ENCODE assay signal across 19 cellular contexts in genomic region chr2:75238670-75239330, GRCh38. TPM values are rescaled to one million over a fixed set of nuclear protein-coding genes. Genes with fewer than 3 reads are reported as not detected.
DNase-seq lines count a peak whose midpoint lies in the region; ATAC-seq and TF ChIP-seq lines count a peak whose summit lies in the region.
"Had no signal": no experiment of that assay in that cellular context is flagged by ENCODE, and none has a peak within 500 bp of the region (broad histone marks: within the 10 kb centered on the region; RNA-seq: fewer than 3 reads in every experiment).

No MANE protein-coding gene starts in this region.

- TF ChIP-seq CTCF in brain microvascular endothelial cell (IDR thresholded peaks at IDR 0.05; ENCODE audit: low read depth, low read length, missing control alignments) (no peak), GM23338 (conservative IDR thresholded peaks at IDR 0.05; ENCODE audit: low read depth in 2 of 2) (no peak)

- H3K9me3 ChIP-seq in MG63: 0 out of 2 replicates have a peak, but pooled peaks cover 4% of the 10 kb centered on the region
- H3K9me3 ChIP-seq: vagina had no signal

- H3K36me3 Mint-ChIP-seq in GM23338 (ENCODE audit: low read depth): peaks cover 21% of the 10 kb centered on the region

- DNase-seq in AG20443 (ENCODE audit: low spot score) (peak; percentile 33), MG63 (no peak), brain microvascular endothelial cell (peak; percentile 45), kidney tubule cell (ENCODE audit: low spot score) (peak; percentile 37), GF-D8 (lab: John Stamatoyannopoulos, UW) (no peak), HEK293T (ENCODE audit: extremely low spot score) (no peak), SHP77 (lab: John Stamatoyannopoulos, UW) (no peak), GM23338 (ENCODE audit: low spot score) (no peak)
- DNase-seq: CD4-positive, alpha-beta T cell; naive B cell; NCI-H1105 treated with DMSO at 0.1 percent for 48 hours; NCI-H510A; SIG-M5; stimulated activated CD4-positive, alpha-beta T cell treated with anti-CD3 and anti-CD28 coated beads, Interleukin-4, amount 100 ng/mL, for 24 hours had no signal

- POLR2A ChIA-PET in HEK293T (lab: Yijun Ruan, JAX): no interaction called here

- H3K27ac Mint-ChIP-seq in GM23338: no peak overlapping the region
- H3K27ac Mint-ChIP-seq: activated naive CD8-positive, alpha-beta T cell; CD4-positive, alpha-beta T cell; dendritic cell treated with granulocyte-macrophage colony-stimulating factor and Interleukin-4, amounts not matched to agents 40 ng/mL and 50 ng/mL, for 4 days; naive B cell; stimulated activated memory B cell treated with anti-CD40 and anti-IgM and Interleukin-4, amounts not matched to agents 10 μg/mL and 1 μg/mL and 100 μg/mL, for 72 hours had no signal

- H3K79me2 ChIP-seq in GM23338 (replicated peaks; ENCODE audit: insufficient read depth): no peaks in the 10 kb centered on the region

- H3K27me3 Mint-ChIP-seq in GM23338 (ENCODE audit: insufficient read depth, low read depth, poor library complexity): peaks cover 8% of the 10 kb centered on the region
- H3K27me3 Mint-ChIP-seq: activated naive CD8-positive, alpha-beta T cell; CD4-positive, alpha-beta T cell; stimulated activated memory B cell treated with anti-CD40 and anti-IgM and Interleukin-4, amounts not matched to agents 10 μg/mL and 1 μg/mL and 100 μg/mL, for 72 hours had no signal

- no peak overlapping the region for H3K4me3 Mint-ChIP-seq in GM23338
- H3K4me3 Mint-ChIP-seq: activated naive CD8-positive, alpha-beta T cell; CD4-positive, alpha-beta T cell; dendritic cell treated with granulocyte-macrophage colony-stimulating factor and Interleukin-4, amounts not matched to agents 40 ng/mL and 50 ng/mL, for 4 days; naive B cell; stimulated activated memory B cell treated with anti-CD40 and anti-IgM and Interleukin-4, amounts not matched to agents 10 μg/mL and 1 μg/mL and 100 μg/mL, for 72 hours had no signal

- H3K27me3 ChIP-seq in MG63: no peaks in the 10 kb centered on the region
- H3K27me3 ChIP-seq in brain microvascular endothelial cell (replicated peaks): no peaks in the 10 kb centered on the region
- no peaks in the 10 kb centered on the region for H3K27me3 ChIP-seq in GM23338 (ENCODE audit: insufficient read depth)
- H3K27me3 ChIP-seq: vagina had no signal

- ATAC-seq in GM23338: no peak
- ATAC-seq: stimulated activated memory B cell treated with anti-CD40 and anti-IgM and Interleukin-4, amounts not matched to agents 10 μg/mL and 1 μg/mL and 100 μg/mL, for 72 hours had no signal

- no peaks in the 10 kb centered on the region for H3K4me1 Mint-ChIP-seq in GM23338
- H3K4me1 Mint-ChIP-seq: naive B cell; stimulated activated memory B cell treated with anti-CD40 and anti-IgM and Interleukin-4, amounts not matched to agents 10 μg/mL and 1 μg/mL and 100 μg/mL, for 72 hours had no signal

- H3K36me3 ChIP-seq in MG63: no peaks in the 10 kb centered on the region
- H3K36me3 ChIP-seq in brain microvascular endothelial cell (replicated peaks): no peaks in the 10 kb centered on the region
- H3K36me3 ChIP-seq in GM23338 (ENCODE audit: insufficient read depth): no peaks in the 10 kb centered on the region; the same call in 1 of the 2 replicates
- H3K36me3 ChIP-seq: vagina had no signal

- H3K27ac ChIP-seq in brain microvascular endothelial cell (peak overlapping the region; percentile 21), GM23338 (ENCODE audit: low read depth) (no peak overlapping the region)
- H3K27ac ChIP-seq: vagina had no signal

- H3K4me1 ChIP-seq in GM23338 (ENCODE audit: insufficient read depth): no peaks in the 10 kb centered on the region
- H3K4me1 ChIP-seq: vagina had no signal

- H3K9me2 ChIP-seq in GM23338 (ENCODE audit: insufficient read depth): peaks cover 7% of the 10 kb centered on the region

- no peak overlapping the region for H3K4me2 ChIP-seq in GM23338

- in situ Hi-C loops in brain microvascular endothelial cell (cut with HindIII; ENCODE audit: low pct_ligation_motif_present, low sequenced_read_pairs): no loop called here

- H3K9me3 Mint-ChIP-seq in GM23338: peaks cover 24% of the 10 kb centered on the region

- H3F3A ChIP-seq in GM23338 (replicated peaks; ENCODE audit: low read depth): no peaks in the 10 kb centered on the region

- no peak overlapping the region for H2AFZ ChIP-seq in GM23338

- CTCF ChIA-PET in HEK293T (lab: Yijun Ruan, JAX): no interaction called here

- H3K4me3 ChIP-seq in MG63: peak overlapping the region; percentile 22
- H3K4me3 ChIP-seq in brain microvascular endothelial cell (ENCODE audit: low read depth, low read length): no peak overlapping the region
- no peak overlapping the region for H3K4me3 ChIP-seq in GM23338
- H3K4me3 ChIP-seq: vagina had no signal

- H4K20me1 ChIP-seq in GM23338 (replicated peaks; ENCODE audit: insufficient read depth): no peaks in the 10 kb centered on the region

TF ChIP-seq in HEK293T, 16 proteins besides CTCF, POLR2A, EP300 and RAD21:
- no peak for TF ChIP-seq BHLHE40 (IDR thresholded peaks at IDR 0.05; ENCODE audit: borderline replicate concordance)
- TF ChIP-seq SP1 (IDR thresholded peaks at IDR 0.05): no peak

TF ChIP-seq in GM23338, 12 proteins besides CTCF, POLR2A, EP300 and RAD21 (continues in another document):
- no peak for TF ChIP-seq EZH2phosphoT487 (IDR thresholded peaks at IDR 0.05; ENCODE audit: unreplicated experiment)
- TF ChIP-seq STAT1 (IDR thresholded peaks at IDR 0.05; ENCODE audit: unreplicated experiment): no peak
- no peak for TF ChIP-seq ZNF114 (CRISPR knock-in tag; IDR thresholded peaks at IDR 0.05)
- no peak for TF ChIP-seq ZNF331 (CRISPR knock-in tag; IDR thresholded peaks at IDR 0.05; ENCODE audit: low read depth)
- no peak for TF ChIP-seq NANOG (IDR thresholded peaks at IDR 0.05; ENCODE audit: borderline replicate concordance)
- TF ChIP-seq CREB1 (CRISPR knock-in tag; IDR thresholded peaks at IDR 0.05; ENCODE audit: low read depth): no peak
- TF ChIP-seq ETS1 (IDR thresholded peaks at IDR 0.05): no peak
- no peak for TF ChIP-seq EZH2 (IDR thresholded peaks at IDR 0.05; ENCODE audit: low read depth, unreplicated experiment)
- no peak for TF ChIP-seq REST (IDR thresholded peaks at IDR 0.05; ENCODE audit: unreplicated experiment)
- TF ChIP-seq JUNB (IDR thresholded peaks at IDR 0.05; ENCODE audit: unreplicated experiment): no peak
- TF ChIP-seq POLR2AphosphoS5 (IDR thresholded peaks at IDR 0.05; ENCODE audit: low read depth): no peak

RNA-seq across cellular contexts. Expression of gene TACR1, which starts 39.5 kb away (rescaled TPM):
- not detected in 2 replicates for total RNA-seq in MG63 (2014; rRNA removed; shearing (Covaris generic); ENCODE audit: low replicate concordance)
- total RNA-seq in GM23338 (2014; rRNA removed; shearing (Covaris generic)): 5.6 and 7.3 TPM in 2 replicates
- polyA plus RNA-seq in GM23338 (2016; fragmentation: Nextera tagmentation; extraction: Ambion mirVana): 3.5 and 3.6 TPM in 2 replicates
- total RNA-seq: glomerular endothelial cell had no signal

Comparison
In these comparisons a context has a peak if more than half of its experiments do, and no peak if none do; other contexts are left out.
1. DNase-seq: peak in AG20443 (single experiment), brain microvascular endothelial cell (single experiment) and kidney tubule cell (single experiment); none in MG63 (single experiment), GF-D8 (single experiment), HEK293T (single experiment), SHP77 (0 of 2) and GM23338 (single experiment).